ENCODE assay signal across 1 cellular context in the genomic region with DNA sequence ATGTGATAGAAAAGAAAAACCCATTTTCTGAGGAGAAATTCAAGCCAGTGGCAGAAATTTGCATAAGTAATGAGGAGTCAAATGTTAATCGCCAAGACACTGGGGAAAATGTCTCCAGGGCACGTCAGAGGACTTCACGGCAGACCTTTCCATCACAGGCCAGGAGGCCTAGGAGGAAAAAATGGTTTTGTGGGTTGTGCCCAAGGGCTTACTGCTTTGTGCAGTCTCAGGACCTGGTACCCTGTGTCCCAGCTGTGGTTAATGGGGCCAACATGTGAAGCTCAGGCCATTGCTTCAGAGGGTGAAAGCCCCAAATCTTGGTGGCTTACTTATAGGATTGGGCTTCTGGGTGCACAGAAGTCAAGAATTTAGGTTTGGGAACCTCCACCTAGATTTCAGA.
TF ChIP-seq lines count a peak whose summit lies in the region.

No MANE protein-coding gene starts in this region.

TF ChIP-seq in K562, 482 proteins besides CTCF, POLR2A, EP300 and RAD21 (continued from another document):
- no peak for TF ChIP-seq SP1 (CRISPR knock-in tag; IDR thresholded peaks at IDR 0.05)
- TF ChIP-seq, protein P1, sequence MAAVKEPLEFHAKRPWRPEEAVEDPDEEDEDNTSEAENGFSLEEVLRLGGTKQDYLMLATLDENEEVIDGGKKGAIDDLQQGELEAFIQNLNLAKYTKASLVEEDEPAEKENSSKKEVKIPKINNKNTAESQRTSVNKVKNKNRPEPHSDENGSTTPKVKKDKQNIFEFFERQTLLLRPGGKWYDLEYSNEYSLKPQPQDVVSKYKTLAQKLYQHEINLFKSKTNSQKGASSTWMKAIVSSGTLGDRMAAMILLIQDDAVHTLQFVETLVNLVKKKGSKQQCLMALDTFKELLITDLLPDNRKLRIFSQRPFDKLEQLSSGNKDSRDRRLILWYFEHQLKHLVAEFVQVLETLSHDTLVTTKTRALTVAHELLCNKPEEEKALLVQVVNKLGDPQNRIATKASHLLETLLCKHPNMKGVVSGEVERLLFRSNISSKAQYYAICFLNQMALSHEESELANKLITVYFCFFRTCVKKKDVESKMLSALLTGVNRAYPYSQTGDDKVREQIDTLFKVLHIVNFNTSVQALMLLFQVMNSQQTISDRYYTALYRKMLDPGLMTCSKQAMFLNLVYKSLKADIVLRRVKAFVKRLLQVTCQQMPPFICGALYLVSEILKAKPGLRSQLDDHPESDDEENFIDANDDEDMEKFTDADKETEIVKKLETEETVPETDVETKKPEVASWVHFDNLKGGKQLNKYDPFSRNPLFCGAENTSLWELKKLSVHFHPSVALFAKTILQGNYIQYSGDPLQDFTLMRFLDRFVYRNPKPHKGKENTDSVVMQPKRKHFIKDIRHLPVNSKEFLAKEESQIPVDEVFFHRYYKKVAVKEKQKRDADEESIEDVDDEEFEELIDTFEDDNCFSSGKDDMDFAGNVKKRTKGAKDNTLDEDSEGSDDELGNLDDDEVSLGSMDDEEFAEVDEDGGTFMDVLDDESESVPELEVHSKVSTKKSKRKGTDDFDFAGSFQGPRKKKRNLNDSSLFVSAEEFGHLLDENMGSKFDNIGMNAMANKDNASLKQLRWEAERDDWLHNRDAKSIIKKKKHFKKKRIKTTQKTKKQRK (IDR thresholded peaks at IDR 0.05; ENCODE audit: borderline replicate concordance, low read depth, low read length) = 0 out of 2 replicates have a peak, but pooled peaks have one; percentile 39
- TF ChIP-seq ZFP36 (IDR thresholded peaks at IDR 0.05; ENCODE audit: low read depth, low read length, partially characterized antibody) = peak; percentile 81
- no peak for TF ChIP-seq CHD4 (IDR thresholded peaks at IDR 0.05; ENCODE audit: insufficient read depth, insufficient replicate concordance, low read depth, low read length, poor library complexity, severe bottlenecking)
